ENCODE assay signal across 20 cellular contexts in the genomic region with DNA sequence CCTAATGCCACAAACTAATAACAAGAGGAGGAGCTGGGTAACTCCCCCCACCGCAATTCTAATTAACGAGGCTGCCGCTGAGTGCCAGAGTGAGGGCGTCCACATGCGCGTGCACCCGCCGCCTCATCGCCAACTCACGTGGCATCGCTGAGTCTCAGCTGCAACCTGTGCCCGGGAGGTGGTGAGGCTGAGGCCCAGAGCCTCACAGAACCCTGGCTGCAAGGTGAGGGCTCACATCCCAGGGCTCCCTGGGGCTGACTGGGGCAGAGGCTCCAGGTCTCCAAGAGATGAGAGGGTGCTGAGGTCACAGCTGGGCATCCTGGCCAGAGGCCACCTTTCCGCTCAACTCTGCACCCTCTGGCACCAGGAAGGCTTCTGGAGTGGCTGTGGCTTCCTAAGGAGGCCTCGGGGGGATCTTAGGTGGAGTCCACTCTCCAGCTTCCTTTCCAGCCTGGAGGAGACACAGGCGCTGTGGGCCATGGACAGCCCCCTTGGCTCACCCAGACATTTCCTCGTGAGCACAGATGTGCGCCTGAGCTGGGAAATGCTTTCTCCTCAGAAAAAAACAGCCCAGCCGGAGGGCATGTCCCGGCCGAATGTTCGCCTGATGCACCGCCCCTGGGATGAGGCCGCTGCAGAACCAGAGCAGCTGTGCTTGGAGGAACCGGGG.
"Had no signal": no experiment of that assay in that cellular context is flagged by ENCODE, and none has a peak within 500 bp of the region (broad histone marks: within the 10 kb centered on the region; RNA-seq: fewer than 3 reads in every experiment).

No MANE protein-coding gene starts in this region.

- H3K4me3 Mint-ChIP-seq: activated CD4-positive, alpha-beta T cell treated with anti-CD3 and anti-CD28 coated beads, Interleukin-2, amount 10 ng/mL, durations not matched to agents 24 days and 14 days; activated CD8-positive, alpha-beta T cell treated with anti-CD3 and anti-CD28 coated beads, Interleukin-2, amount 10 ng/mL, durations not matched to agents 7 days and 5 days; activated T-helper 1 cell treated with anti-CD3 and anti-CD28 coated beads, Interleukin-12 subunit alpha, Interleukin-12 subunit beta, Interleukin-2, Interleukin-4 antibody, amounts not matched to agents 30 ng/mL and 10 ng/mL and 1 ng/mL, durations not matched to agents 14 hours and 24 hours and 36 hours; dendritic cell treated with granulocyte-macrophage colony-stimulating factor and Interleukin-4, amounts not matched to agents 40 ng/mL and 50 ng/mL, for 4 days; naive thymus-derived CD4-positive, alpha-beta T cell; stimulated activated naive CD8-positive, alpha-beta T cell treated with anti-CD3 and anti-CD28 coated beads, Interleukin-15, amount 100 ng/mL, for 72 hours had no signal

- H3K4me1 ChIP-seq: body of pancreas, prostate gland had no signal

- DNase-seq: activated CD4-positive, alpha-beta T cell treated with anti-CD3 and anti-CD28 coated beads, Interleukin-2, amount 10 ng/mL, durations not matched to agents 24 days and 14 days; activated CD8-positive, alpha-beta T cell treated with anti-CD3 and anti-CD28 coated beads, Interleukin-2, amount 10 ng/mL, durations not matched to agents 7 days and 5 days; activated gamma-delta T cell; activated naive CD4-positive, alpha-beta T cell treated with anti-CD3 and anti-CD28 coated beads, Interleukin-2, amount 50 U/mL, for 16 hours; anterior cingulate cortex; body of pancreas; effector CD4-positive, alpha-beta T cell; naive thymus-derived CD4-positive, alpha-beta T cell; ovary; stimulated activated CD4-positive, alpha-beta T cell treated with anti-CD3 and anti-CD28 coated beads, Interleukin-12 subunit alpha, Interleukin-12 subunit beta, amount 100 ng/mL, for 4 hours; stimulated activated naive CD8-positive, alpha-beta T cell treated with anti-CD3 and anti-CD28 coated beads, Interleukin-15, amount 100 ng/mL, for 72 hours; SW 1271; T-helper 2 cell had no signal

- H3K4me3 ChIP-seq: body of pancreas, cardiac muscle cell, ovary, prostate gland, tibial nerve had no signal

- H3K27ac Mint-ChIP-seq: activated CD4-positive, alpha-beta T cell treated with anti-CD3 and anti-CD28 coated beads, Interleukin-2, amount 10 ng/mL, durations not matched to agents 24 days and 14 days; activated CD8-positive, alpha-beta T cell treated with anti-CD3 and anti-CD28 coated beads, Interleukin-2, amount 10 ng/mL, durations not matched to agents 7 days and 5 days; activated T-helper 1 cell treated with anti-CD3 and anti-CD28 coated beads, Interleukin-12 subunit alpha, Interleukin-12 subunit beta, Interleukin-2, Interleukin-4 antibody, amounts not matched to agents 30 ng/mL and 10 ng/mL and 1 ng/mL, durations not matched to agents 14 hours and 24 hours and 36 hours; dendritic cell treated with granulocyte-macrophage colony-stimulating factor and Interleukin-4, amounts not matched to agents 40 ng/mL and 50 ng/mL, for 4 days had no signal

- H3K36me3 ChIP-seq: cardiac muscle cell, neutrophil, ovary, prostate gland had no signal

- H3K9me3 Mint-ChIP-seq: activated CD4-positive, alpha-beta T cell treated with anti-CD3 and anti-CD28 coated beads, Interleukin-2, amount 10 ng/mL, durations not matched to agents 24 days and 14 days; activated T-helper 1 cell treated with anti-CD3 and anti-CD28 coated beads, Interleukin-12 subunit alpha, Interleukin-12 subunit beta, Interleukin-2, Interleukin-4 antibody, amounts not matched to agents 30 ng/mL and 10 ng/mL and 1 ng/mL, durations not matched to agents 14 hours and 24 hours and 36 hours; dendritic cell treated with granulocyte-macrophage colony-stimulating factor and Interleukin-4, amounts not matched to agents 40 ng/mL and 50 ng/mL, for 4 days; naive thymus-derived CD4-positive, alpha-beta T cell; stimulated activated naive CD8-positive, alpha-beta T cell treated with anti-CD3 and anti-CD28 coated beads, Interleukin-15, amount 100 ng/mL, for 72 hours had no signal

- H3K27ac ChIP-seq: body of pancreas, cardiac muscle cell, neutrophil, ovary, prostate gland, tibial nerve had no signal

- H3K9me3 ChIP-seq: body of pancreas, neutrophil, ovary, prostate gland, tibial nerve had no signal

- H3K27me3 ChIP-seq: body of pancreas, cardiac muscle cell, neutrophil, ovary, tibial nerve had no signal

- ATAC-seq: activated CD8-positive, alpha-beta T cell treated with anti-CD3 and anti-CD28 coated beads, Interleukin-2, amount 10 ng/mL, durations not matched to agents 7 days and 5 days; body of pancreas; left lobe of liver; naive thymus-derived CD4-positive, alpha-beta T cell; stimulated activated naive CD8-positive, alpha-beta T cell treated with anti-CD3 and anti-CD28 coated beads, Interleukin-15, amount 100 ng/mL, for 72 hours had no signal

- H3K27me3 Mint-ChIP-seq: activated CD4-positive, alpha-beta T cell treated with anti-CD3 and anti-CD28 coated beads, Interleukin-2, amount 10 ng/mL, durations not matched to agents 24 days and 14 days; dendritic cell treated with granulocyte-macrophage colony-stimulating factor and Interleukin-4, amounts not matched to agents 40 ng/mL and 50 ng/mL, for 4 days; naive thymus-derived CD4-positive, alpha-beta T cell; stimulated activated naive CD8-positive, alpha-beta T cell treated with anti-CD3 and anti-CD28 coated beads, Interleukin-15, amount 100 ng/mL, for 72 hours had no signal
